22 cellular contexts compared by ENCODE assay signal in the genomic region with DNA sequence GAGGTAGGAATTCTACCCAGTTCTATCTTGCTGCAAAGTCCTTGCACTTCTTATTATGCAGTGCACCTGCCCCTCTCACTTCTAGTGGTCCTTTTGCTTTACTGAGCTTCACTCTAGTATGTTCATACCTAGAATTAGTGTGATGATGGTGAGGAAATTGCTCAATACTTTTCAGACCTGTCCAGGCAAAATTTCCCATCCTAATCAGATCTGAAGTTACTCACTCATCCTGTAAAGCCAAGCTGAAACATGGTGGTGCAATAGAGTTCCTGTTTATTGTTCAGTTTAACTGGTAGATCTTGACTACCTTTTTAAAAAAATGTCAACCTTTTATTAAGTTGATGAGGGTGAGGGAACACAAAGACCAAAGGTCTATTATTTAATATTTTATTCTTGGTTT. TPM values are rescaled to one million over a fixed set of nuclear protein-coding genes. Genes with fewer than 3 reads are reported as not detected.
DNase-seq lines count a peak whose midpoint lies in the region; ATAC-seq, FAIRE-seq and TF ChIP-seq lines count a peak whose summit lies in the region.
"Had no signal": no experiment of that assay in that cellular context is flagged by ENCODE, and none has a peak within 500 bp of the region (broad histone marks: within the 10 kb centered on the region; RNA-seq: fewer than 3 reads in every experiment).

No MANE protein-coding gene starts in this region.

- FAIRE-seq in bronchial epithelial cell (lab: Jason Lieb, UNC), result no peak
- FAIRE-seq: GM12891 had no signal

- DNase-seq in HPDE6-E6E7 (ENCODE audit: extremely low spot score), result peak; percentile 40
- DNase-seq in OCI-M1 (lab: John Stamatoyannopoulos, UW), result peak; percentile 40
- peak; percentile 98 for DNase-seq in bronchial epithelial cell (ENCODE audit: low read depth)
- DNase-seq in iris pigment epithelial cell (ENCODE audit: low read depth), result peak; percentile 28
- DNase-seq in uterus, result no peak
- no peak for DNase-seq in islet precursor cell
- no peak for DNase-seq in activated CD4-positive, CD25-positive, alpha-beta regulatory T cell (lab: John Stamatoyannopoulos, UW)
- DNase-seq: Calu3, DMS79 treated with DMSO at 0.1 percent for 48 hours, GF-D8, H7, Karpas-422, NCI-H1105 treated with DMSO at 0.1 percent for 48 hours, NCI-H146, NCI-H1930, NCI-H2107, NCI-H526 treated with DMSO at 0.1 percent for 48 hours, Peyer's patch, SK-N-SH, SW 1271 had no signal

- TF ChIP-seq CTCF in bronchial epithelial cell (IDR thresholded peaks at IDR 0.05; ENCODE audit: insufficient read depth, low read length, severe bottlenecking), result no peak
- TF ChIP-seq CTCF in uterus (IDR thresholded peaks at IDR 0.05), result no peak

- intact Hi-C loops in uterus (cut with DNase I; ENCODE audit: low total_unique reads), result no loop called here

- no peaks in the 10 kb centered on the region for H3K9me3 ChIP-seq in uterus
- H3K9me3 ChIP-seq: Peyer's patch, SK-N-SH had no signal

- H3K27ac ChIP-seq in uterus, result no peak overlapping the region
- H3K27ac ChIP-seq: Peyer's patch had no signal

- ATAC-seq in HG02870 (IDR thresholded peaks at IDR 0.05; ENCODE audit: unreplicated experiment), result no peak

- no peaks in the 10 kb centered on the region for H3K36me3 ChIP-seq in bronchial epithelial cell (ENCODE audit: control insufficient read depth, insufficient read depth, low read length)
- H3K36me3 ChIP-seq in uterus, result no peaks in the 10 kb centered on the region
- H3K36me3 ChIP-seq: Peyer's patch had no signal

- H3K4me3 ChIP-seq in bronchial epithelial cell (ENCODE audit: low read depth, low read length), result no peak overlapping the region
- no peak overlapping the region for H3K4me3 ChIP-seq in uterus
- H3K4me3 ChIP-seq: Peyer's patch had no signal

- TF ChIP-seq POLR2A in uterus (IDR thresholded peaks at IDR 0.05), result no peak

- no peaks in the 10 kb centered on the region for H3K4me1 ChIP-seq in uterus
- H3K4me1 ChIP-seq: Peyer's patch had no signal

- H3K27me3 ChIP-seq in bronchial epithelial cell (ENCODE audit: control insufficient read depth, insufficient read depth, low read length) (no peaks in the 10 kb centered on the region), uterus (no peaks in the 10 kb centered on the region)
- H3K27me3 ChIP-seq: Peyer's patch had no signal

RNA-seq across cellular contexts. Expression of a gene that starts 12.6 kb away (rescaled TPM):
- 0.79 and 1.4 TPM in 2 replicates for total RNA-seq in bronchial epithelial cell
- 1 to 10 TPM; 1.8 to 9.8 (median 4.6) TPM for total RNA-seq in uterus

Comparison
In these comparisons a context has a peak if more than half of its experiments do, and no peak if none do; other contexts are left out.
1. DNase-seq: peak in HPDE6-E6E7 (single experiment), OCI-M1 (single experiment), bronchial epithelial cell (single experiment) and iris pigment epithelial cell (single experiment); none in uterus (0 of 2), islet precursor cell (single experiment) and activated CD4-positive, CD25-positive, alpha-beta regulatory T cell (0 of 4).